In the genomic region with DNA sequence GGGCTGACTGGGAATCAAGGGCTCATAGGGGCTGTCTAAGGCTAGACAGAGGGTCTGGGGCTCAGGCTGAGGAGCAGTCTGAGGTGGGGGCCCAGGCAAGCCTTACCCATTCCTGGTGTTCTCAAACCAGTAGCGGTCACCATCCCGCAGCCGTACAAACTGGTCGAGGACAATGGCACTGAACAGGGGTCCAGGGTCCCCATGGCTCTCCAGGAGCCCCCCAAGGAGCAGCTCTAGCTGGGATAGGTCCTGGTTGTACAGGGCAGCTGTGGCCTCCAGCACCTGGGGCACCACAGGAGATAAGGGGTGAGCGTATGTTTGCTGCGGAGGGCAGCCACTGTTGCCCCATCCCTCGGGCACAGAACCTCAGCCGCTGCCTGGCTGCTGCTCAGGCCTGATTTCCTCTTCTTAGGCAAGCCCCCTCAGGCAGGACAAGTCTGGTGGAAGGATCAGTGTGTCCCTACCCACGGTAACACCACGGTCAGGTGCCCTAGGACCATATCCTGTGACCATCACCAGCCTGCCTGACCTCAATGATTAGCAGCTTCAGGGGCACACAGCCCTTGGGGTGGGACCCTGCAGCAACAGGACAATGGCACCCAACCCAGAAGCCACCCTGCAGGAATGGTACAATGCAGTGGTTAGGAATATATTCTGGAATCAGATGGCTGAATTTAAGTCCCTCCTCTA, we compare ENCODE assay signal across 1 cellular context.
TF ChIP-seq lines count a peak whose summit lies in the region.

No MANE protein-coding gene starts in this region.

TF ChIP-seq in H1, 55 proteins besides CTCF, POLR2A, EP300 and RAD21:
- TF ChIP-seq CHD2 (IDR thresholded peaks at IDR 0.05; ENCODE audit: low read length) = no peak
- no peak for TF ChIP-seq FOSL1 (IDR thresholded peaks at IDR 0.05; ENCODE audit: insufficient read depth, low read depth, low read length)
- TF ChIP-seq NANOG (IDR thresholded peaks at IDR 0.05; ENCODE audit: insufficient read depth, low read depth, low read length, poor library complexity, severe bottlenecking) = no peak
- TF ChIP-seq, protein P1, sequence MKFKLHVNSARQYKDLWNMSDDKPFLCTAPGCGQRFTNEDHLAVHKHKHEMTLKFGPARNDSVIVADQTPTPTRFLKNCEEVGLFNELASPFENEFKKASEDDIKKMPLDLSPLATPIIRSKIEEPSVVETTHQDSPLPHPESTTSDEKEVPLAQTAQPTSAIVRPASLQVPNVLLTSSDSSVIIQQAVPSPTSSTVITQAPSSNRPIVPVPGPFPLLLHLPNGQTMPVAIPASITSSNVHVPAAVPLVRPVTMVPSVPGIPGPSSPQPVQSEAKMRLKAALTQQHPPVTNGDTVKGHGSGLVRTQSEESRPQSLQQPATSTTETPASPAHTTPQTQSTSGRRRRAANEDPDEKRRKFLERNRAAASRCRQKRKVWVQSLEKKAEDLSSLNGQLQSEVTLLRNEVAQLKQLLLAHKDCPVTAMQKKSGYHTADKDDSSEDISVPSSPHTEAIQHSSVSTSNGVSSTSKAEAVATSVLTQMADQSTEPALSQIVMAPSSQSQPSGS (IDR thresholded peaks at IDR 0.05; ENCODE audit: low read length) = no peak
- TF ChIP-seq YY1 (IDR thresholded peaks at IDR 0.05; ENCODE audit: low read depth, low read length) = no peak
- TF ChIP-seq PHF8 (conservative IDR thresholded peaks at IDR 0.05; ENCODE audit: low read depth, low read length) = no peak
- no peak for TF ChIP-seq GTF2F1 (IDR thresholded peaks at IDR 0.05; ENCODE audit: borderline replicate concordance, low read depth, low read length)
- no peak for TF ChIP-seq POU5F1 (IDR thresholded peaks at IDR 0.05; ENCODE audit: low read depth, low read length)
- TF ChIP-seq, protein P2, sequence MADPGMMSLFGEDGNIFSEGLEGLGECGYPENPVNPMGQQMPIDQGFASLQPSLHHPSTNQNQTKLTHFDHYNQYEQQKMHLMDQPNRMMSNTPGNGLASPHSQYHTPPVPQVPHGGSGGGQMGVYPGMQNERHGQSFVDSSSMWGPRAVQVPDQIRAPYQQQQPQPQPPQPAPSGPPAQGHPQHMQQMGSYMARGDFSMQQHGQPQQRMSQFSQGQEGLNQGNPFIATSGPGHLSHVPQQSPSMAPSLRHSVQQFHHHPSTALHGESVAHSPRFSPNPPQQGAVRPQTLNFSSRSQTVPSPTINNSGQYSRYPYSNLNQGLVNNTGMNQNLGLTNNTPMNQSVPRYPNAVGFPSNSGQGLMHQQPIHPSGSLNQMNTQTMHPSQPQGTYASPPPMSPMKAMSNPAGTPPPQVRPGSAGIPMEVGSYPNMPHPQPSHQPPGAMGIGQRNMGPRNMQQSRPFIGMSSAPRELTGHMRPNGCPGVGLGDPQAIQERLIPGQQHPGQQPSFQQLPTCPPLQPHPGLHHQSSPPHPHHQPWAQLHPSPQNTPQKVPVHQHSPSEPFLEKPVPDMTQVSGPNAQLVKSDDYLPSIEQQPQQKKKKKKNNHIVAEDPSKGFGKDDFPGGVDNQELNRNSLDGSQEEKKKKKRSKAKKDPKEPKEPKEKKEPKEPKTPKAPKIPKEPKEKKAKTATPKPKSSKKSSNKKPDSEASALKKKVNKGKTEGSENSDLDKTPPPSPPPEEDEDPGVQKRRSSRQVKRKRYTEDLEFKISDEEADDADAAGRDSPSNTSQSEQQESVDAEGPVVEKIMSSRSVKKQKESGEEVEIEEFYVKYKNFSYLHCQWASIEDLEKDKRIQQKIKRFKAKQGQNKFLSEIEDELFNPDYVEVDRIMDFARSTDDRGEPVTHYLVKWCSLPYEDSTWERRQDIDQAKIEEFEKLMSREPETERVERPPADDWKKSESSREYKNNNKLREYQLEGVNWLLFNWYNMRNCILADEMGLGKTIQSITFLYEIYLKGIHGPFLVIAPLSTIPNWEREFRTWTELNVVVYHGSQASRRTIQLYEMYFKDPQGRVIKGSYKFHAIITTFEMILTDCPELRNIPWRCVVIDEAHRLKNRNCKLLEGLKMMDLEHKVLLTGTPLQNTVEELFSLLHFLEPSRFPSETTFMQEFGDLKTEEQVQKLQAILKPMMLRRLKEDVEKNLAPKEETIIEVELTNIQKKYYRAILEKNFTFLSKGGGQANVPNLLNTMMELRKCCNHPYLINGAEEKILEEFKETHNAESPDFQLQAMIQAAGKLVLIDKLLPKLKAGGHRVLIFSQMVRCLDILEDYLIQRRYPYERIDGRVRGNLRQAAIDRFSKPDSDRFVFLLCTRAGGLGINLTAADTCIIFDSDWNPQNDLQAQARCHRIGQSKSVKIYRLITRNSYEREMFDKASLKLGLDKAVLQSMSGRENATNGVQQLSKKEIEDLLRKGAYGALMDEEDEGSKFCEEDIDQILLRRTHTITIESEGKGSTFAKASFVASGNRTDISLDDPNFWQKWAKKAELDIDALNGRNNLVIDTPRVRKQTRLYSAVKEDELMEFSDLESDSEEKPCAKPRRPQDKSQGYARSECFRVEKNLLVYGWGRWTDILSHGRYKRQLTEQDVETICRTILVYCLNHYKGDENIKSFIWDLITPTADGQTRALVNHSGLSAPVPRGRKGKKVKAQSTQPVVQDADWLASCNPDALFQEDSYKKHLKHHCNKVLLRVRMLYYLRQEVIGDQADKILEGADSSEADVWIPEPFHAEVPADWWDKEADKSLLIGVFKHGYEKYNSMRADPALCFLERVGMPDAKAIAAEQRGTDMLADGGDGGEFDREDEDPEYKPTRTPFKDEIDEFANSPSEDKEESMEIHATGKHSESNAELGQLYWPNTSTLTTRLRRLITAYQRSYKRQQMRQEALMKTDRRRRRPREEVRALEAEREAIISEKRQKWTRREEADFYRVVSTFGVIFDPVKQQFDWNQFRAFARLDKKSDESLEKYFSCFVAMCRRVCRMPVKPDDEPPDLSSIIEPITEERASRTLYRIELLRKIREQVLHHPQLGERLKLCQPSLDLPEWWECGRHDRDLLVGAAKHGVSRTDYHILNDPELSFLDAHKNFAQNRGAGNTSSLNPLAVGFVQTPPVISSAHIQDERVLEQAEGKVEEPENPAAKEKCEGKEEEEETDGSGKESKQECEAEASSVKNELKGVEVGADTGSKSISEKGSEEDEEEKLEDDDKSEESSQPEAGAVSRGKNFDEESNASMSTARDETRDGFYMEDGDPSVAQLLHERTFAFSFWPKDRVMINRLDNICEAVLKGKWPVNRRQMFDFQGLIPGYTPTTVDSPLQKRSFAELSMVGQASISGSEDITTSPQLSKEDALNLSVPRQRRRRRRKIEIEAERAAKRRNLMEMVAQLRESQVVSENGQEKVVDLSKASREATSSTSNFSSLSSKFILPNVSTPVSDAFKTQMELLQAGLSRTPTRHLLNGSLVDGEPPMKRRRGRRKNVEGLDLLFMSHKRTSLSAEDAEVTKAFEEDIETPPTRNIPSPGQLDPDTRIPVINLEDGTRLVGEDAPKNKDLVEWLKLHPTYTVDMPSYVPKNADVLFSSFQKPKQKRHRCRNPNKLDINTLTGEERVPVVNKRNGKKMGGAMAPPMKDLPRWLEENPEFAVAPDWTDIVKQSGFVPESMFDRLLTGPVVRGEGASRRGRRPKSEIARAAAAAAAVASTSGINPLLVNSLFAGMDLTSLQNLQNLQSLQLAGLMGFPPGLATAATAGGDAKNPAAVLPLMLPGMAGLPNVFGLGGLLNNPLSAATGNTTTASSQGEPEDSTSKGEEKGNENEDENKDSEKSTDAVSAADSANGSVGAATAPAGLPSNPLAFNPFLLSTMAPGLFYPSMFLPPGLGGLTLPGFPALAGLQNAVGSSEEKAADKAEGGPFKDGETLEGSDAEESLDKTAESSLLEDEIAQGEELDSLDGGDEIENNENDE (IDR thresholded peaks at IDR 0.05; ENCODE audit: insufficient replicate concordance, low read length) = no peak
TF ChIP-seq in H1: peak in this region for 0.
